Comparison of ENCODE assay signal across 20 cellular contexts in the genomic region with DNA sequence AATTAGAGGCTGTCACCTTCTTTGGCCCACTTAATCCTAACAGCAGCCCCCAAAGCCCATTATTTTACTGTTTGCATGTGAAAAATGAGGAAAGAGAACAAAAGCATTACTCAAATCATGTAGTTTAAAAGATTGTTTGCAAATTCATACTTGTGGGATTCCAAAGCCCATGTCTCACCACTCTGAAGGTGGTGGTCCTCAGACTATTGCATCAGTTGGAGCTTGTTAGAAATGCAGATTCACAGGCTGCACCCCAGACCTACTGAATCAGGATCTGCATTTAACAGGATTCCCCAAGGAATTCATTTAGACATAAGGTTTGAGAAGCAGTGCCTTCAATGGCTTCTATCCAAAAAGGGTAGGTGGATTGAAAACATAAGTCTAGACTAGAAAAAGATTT.
DNase-seq lines count a peak whose midpoint lies in the region; ATAC-seq, FAIRE-seq and TF ChIP-seq lines count a peak whose summit lies in the region.
"Had no signal": no experiment of that assay in that cellular context is flagged by ENCODE, and none has a peak within 500 bp of the region (broad histone marks: within the 10 kb centered on the region; RNA-seq: fewer than 3 reads in every experiment).

No MANE protein-coding gene starts in this region.

- peak overlapping the region; percentile 84 for H3K27ac ChIP-seq in ACC112 (ENCODE audit: low read depth, low read length)
- H3K27ac ChIP-seq in IMR-90 (ENCODE audit: insufficient read depth, low read length): peak overlapping the region; percentile 88
- peak overlapping the region; percentile 62 for H3K27ac ChIP-seq in keratinocyte (ENCODE audit: control insufficient read depth, insufficient read depth, low read length)
- H3K27ac ChIP-seq: neutrophil had no signal

- TF ChIP-seq RAD21 in IMR-90 (IDR thresholded peaks at IDR 0.05; ENCODE audit: low read length): no peak

- peaks cover 10% of the 10 kb centered on the region for H3K9me3 Mint-ChIP-seq in chondrocyte (ENCODE audit: low read depth)
- H3K9me3 Mint-ChIP-seq: activated B cell treated with CpG ODN at 0.5 μM for 24 hours had no signal

- TF ChIP-seq CTCF in IMR-90 (conservative IDR thresholded peaks at IDR 0.05; ENCODE audit: low read depth, low read length) (no peak), chondrocyte (IDR thresholded peaks at IDR 0.05) (no peak), keratinocyte (optimal IDR thresholded peaks at IDR 0.05 in 1 of 3, IDR thresholded peaks at IDR 0.05 in 1 of 3, conservative IDR thresholded peaks at IDR 0.05 in 1 of 3; ENCODE audit: extremely low read depth in 1 of 3, insufficient read depth in 2 of 3, low read length in 3 of 3) (no peak)

- H3K14ac ChIP-seq in IMR-90 (replicated peaks; ENCODE audit: low read depth, low read length): no peak overlapping the region; the same call in 1 of the 2 replicates

- no peak overlapping the region for H2AK5ac ChIP-seq in IMR-90 (ENCODE audit: low read depth, low read length)

- H3K9me3 ChIP-seq in IMR-90 (ENCODE audit: control insufficient read depth, insufficient read depth, low read length) (no peaks in the 10 kb centered on the region), keratinocyte (ENCODE audit: control insufficient read depth, low read depth, low read length) (no peaks in the 10 kb centered on the region)
- H3K9me3 ChIP-seq: neutrophil had no signal

- H3K4me1 Mint-ChIP-seq in chondrocyte (ENCODE audit: low read depth): peaks cover 52% of the 10 kb centered on the region
- H3K4me1 Mint-ChIP-seq: activated B cell treated with CpG ODN at 0.5 μM for 24 hours; stimulated activated naive CD8-positive, alpha-beta T cell treated with anti-CD3 and anti-CD28 coated beads, Interleukin-15, amount 100 ng/mL, for 72 hours; T-helper 17 cell had no signal

- H2AK9ac ChIP-seq in IMR-90 (replicated peaks; ENCODE audit: low read depth, low read length, poor library complexity): no peak overlapping the region

- peak overlapping the region; percentile 53; the same call in 1 of the 2 replicates for H3K4me2 ChIP-seq in IMR-90 (ENCODE audit: low read depth, low read length)
- no peak overlapping the region for H3K4me2 ChIP-seq in keratinocyte (ENCODE audit: control insufficient read depth, extremely low read depth, insufficient read depth, low read depth, low read length)

- H3K27me3 ChIP-seq in ACC112 (ENCODE audit: insufficient read depth, low read length) (no peaks in the 10 kb centered on the region), IMR-90 (ENCODE audit: control insufficient read depth, insufficient read depth, low read length) (no peaks in the 10 kb centered on the region), keratinocyte (ENCODE audit: control insufficient read depth, extremely low read depth, insufficient read depth, low read length) (no peaks in the 10 kb centered on the region)
- H3K27me3 ChIP-seq: neutrophil had no signal

- H3K36me3 ChIP-seq in ACC112 (ENCODE audit: insufficient read depth, low read length): no peaks in the 10 kb centered on the region
- no peaks in the 10 kb centered on the region for H3K36me3 ChIP-seq in IMR-90 (ENCODE audit: control insufficient read depth, insufficient read depth, low read length)
- H3K36me3 ChIP-seq in keratinocyte (ENCODE audit: control insufficient read depth in 2 of 2, extremely low read depth in 1 of 2, insufficient read depth in 2 of 2, low read length in 2 of 2): no peaks in the 10 kb centered on the region
- H3K36me3 ChIP-seq: neutrophil had no signal

- H3K9me1 ChIP-seq in IMR-90 (ENCODE audit: insufficient read depth, low read length) (peaks cover 6% of the 10 kb centered on the region), keratinocyte (ENCODE audit: control insufficient read depth, extremely low read depth, insufficient read depth, low read length) (no peaks in the 10 kb centered on the region)

- POLR2A ChIA-PET in IMR-90 (lab: Charles Lee; ENCODE audit: unreplicated experiment): no interaction called here

- no peak overlapping the region for H3K4me3 Mint-ChIP-seq in chondrocyte (ENCODE audit: unreplicated experiment)
- H3K4me3 Mint-ChIP-seq: activated B cell treated with CpG ODN at 0.5 μM for 24 hours; activated CD8-positive, alpha-beta T cell treated with anti-CD3 and anti-CD28 coated beads, Interleukin-2, amount 10 ng/mL, durations not matched to agents 7 days and 5 days; stimulated activated naive CD8-positive, alpha-beta T cell treated with anti-CD3 and anti-CD28 coated beads, Interleukin-15, amount 100 ng/mL, for 72 hours; T-helper 17 cell had no signal

- peak overlapping the region; percentile 22; the same call in 1 of the 2 replicates for H3K9ac ChIP-seq in IMR-90 (ENCODE audit: low read depth, low read length)
- no peak overlapping the region for H3K9ac ChIP-seq in keratinocyte (ENCODE audit: control insufficient read depth, extremely low read depth, insufficient read depth, low read length)

- dilution Hi-C loops in IMR-90 (cut with HindIII; ENCODE audit: low sequenced_read_pairs, unreplicated experiment): no loop called here
- dilution Hi-C loops in keratinocyte (cut with MboI; ENCODE audit: extremely low pct_ligation_motif_present, low sequenced_read_pairs): no loop called here

- no peak for FAIRE-seq in keratinocyte (lab: Jason Lieb, UNC)

- H2BK20ac ChIP-seq in IMR-90 (ENCODE audit: low read depth, low read length): peak overlapping the region; percentile 83; the same call in 1 of the 2 replicates

- ATAC-seq in IMR-90 (ENCODE audit: low read depth) (no peak; the same call in 1 of the 2 replicates), GM18861 (IDR thresholded peaks at IDR 0.05; ENCODE audit: unreplicated experiment) (no peak), GM18517 (IDR thresholded peaks at IDR 0.05; ENCODE audit: unreplicated experiment) (no peak)
- ATAC-seq: activated CD8-positive, alpha-beta T cell treated with anti-CD3 and anti-CD28 coated beads, Interleukin-2, amount 10 ng/mL, durations not matched to agents 7 days and 5 days; activated naive CD4-positive, alpha-beta T cell treated with anti-CD3 and anti-CD28 coated beads, Interleukin-2, amount 50 U/mL, for 72 hours; stimulated activated naive CD8-positive, alpha-beta T cell treated with anti-CD3 and anti-CD28 coated beads, Interleukin-15, amount 100 ng/mL, for 72 hours; T-helper 17 cell had no signal

- H2BK5ac ChIP-seq in IMR-90 (ENCODE audit: low read depth, low read length, poor library complexity, severe bottlenecking): peak overlapping the region; percentile 100

- no peaks in the 10 kb centered on the region for H3K79me1 ChIP-seq in IMR-90 (ENCODE audit: low read depth in 1 of 2, low read length in 2 of 2)

- no TSS peak for BruUV-seq in IMR-90 (replicated peaks; lab: Mats Ljungman, UMichigan)

- peak overlapping the region; percentile 40 for H2AFZ ChIP-seq in ACC112 (ENCODE audit: low read length, unreplicated experiment)
- H2AFZ ChIP-seq in IMR-90 (replicated peaks; ENCODE audit: low read length, poor library complexity): no peak overlapping the region
- H2AFZ ChIP-seq in keratinocyte (ENCODE audit: control insufficient read depth, low read length): no peak overlapping the region

- H3K4me1 ChIP-seq in ACC112 (ENCODE audit: control insufficient read depth, insufficient read depth, low read length, unreplicated experiment): peaks cover 36% of the 10 kb centered on the region
- peaks cover 11% of the 10 kb centered on the region for H3K4me1 ChIP-seq in IMR-90 (ENCODE audit: control insufficient read depth, insufficient read depth, low read length)
- H3K4me1 ChIP-seq in keratinocyte (ENCODE audit: control insufficient read depth, extremely low read depth, insufficient read depth, low read length): peaks cover 25% of the 10 kb centered on the region

- in situ Hi-C loops in IMR-90 (cut with MboI; ENCODE audit: low sequenced_read_pairs): no loop called here

- H3K56ac ChIP-seq in IMR-90 (ENCODE audit: extremely low read depth, insufficient read depth, low read length): peak overlapping the region; percentile 85; the same call in 1 of the 2 replicates

- peak overlapping the region; percentile 72 for H3K4ac ChIP-seq in IMR-90 (ENCODE audit: low read depth, low read length)

- no peaks in the 10 kb centered on the region for H3K79me2 ChIP-seq in ACC112 (ENCODE audit: control insufficient read depth, insufficient read depth, low read length, unreplicated experiment)
- no peaks in the 10 kb centered on the region for H3K79me2 ChIP-seq in keratinocyte (ENCODE audit: control insufficient read depth, insufficient read depth, low read length)

- H4K5ac ChIP-seq in IMR-90 (ENCODE audit: low read depth, low read length): peak overlapping the region; percentile 36; the same call in 1 of the 2 replicates

- no peaks in the 10 kb centered on the region for H3K27me3 Mint-ChIP-seq in chondrocyte (ENCODE audit: low read depth)
- H3K27me3 Mint-ChIP-seq: activated B cell treated with CpG ODN at 0.5 μM for 24 hours; stimulated activated naive CD8-positive, alpha-beta T cell treated with anti-CD3 and anti-CD28 coated beads, Interleukin-15, amount 100 ng/mL, for 72 hours; T-helper 17 cell had no signal

- H4K20me1 ChIP-seq in IMR-90 (ENCODE audit: insufficient read depth, low read length) (no peaks in the 10 kb centered on the region), keratinocyte (ENCODE audit: control insufficient read depth, extremely low read depth, insufficient read depth, low read length) (no peaks in the 10 kb centered on the region)

- CTCF ChIA-PET in IMR-90 (lab: Yijun Ruan, JAX): interaction anchor here (0.8 kb wide), 1 partner anchor 420 kb away, joined by 3 read pairs; no protein-coding TSS in a partner anchor

- H2BK120ac ChIP-seq in IMR-90 (ENCODE audit: low read depth, low read length): peak overlapping the region; percentile 100

- H3K27ac Mint-ChIP-seq in chondrocyte (ENCODE audit: unreplicated experiment): peak overlapping the region; percentile 97
- H3K27ac Mint-ChIP-seq: activated B cell treated with CpG ODN at 0.5 μM for 24 hours; activated CD8-positive, alpha-beta T cell treated with anti-CD3 and anti-CD28 coated beads, Interleukin-2, amount 10 ng/mL, durations not matched to agents 7 days and 5 days; activated naive CD4-positive, alpha-beta T cell treated with anti-CD3 and anti-CD28 coated beads, Interleukin-2, amount 50 U/mL, for 72 hours; stimulated activated naive CD8-positive, alpha-beta T cell treated with anti-CD3 and anti-CD28 coated beads, Interleukin-15, amount 100 ng/mL, for 72 hours; T-helper 17 cell had no signal

- H3K4me3 ChIP-seq in ACC112 (ENCODE audit: low read depth, low read length): no peak overlapping the region
- no peak overlapping the region for H3K4me3 ChIP-seq in IMR-90 (ENCODE audit: insufficient read depth, low read depth, low read length)
- no peak overlapping the region for H3K4me3 ChIP-seq in keratinocyte (ENCODE audit: control insufficient read depth in 2 of 3, extremely low read depth in 1 of 3, insufficient read depth in 2 of 3, low read depth in 1 of 3, low read length in 3 of 3)

- H4K8ac ChIP-seq in IMR-90 (ENCODE audit: low read depth in 2 of 2, low read length in 2 of 2): peak overlapping the region; percentile 79 to 90

- intact Hi-C loops in IMR-90 (cut with micrococcal nuclease): loop anchor here (1.0 to 10.0 kb wide), 5 partner anchors 71 to 420 kb away; partner anchors contain the start of gene PDE1C
- intact Hi-C loops in posterior vena cava (cut with DNase I): loop anchor here in 1 of 2 donors (5.0 kb wide), 2 partner anchors 72 to 282 kb away; no protein-coding TSS in a partner anchor

- peak; percentile 65 for DNase-seq in IMR-90
- DNase-seq in chondrocyte (ENCODE audit: low spot score): no peak
- DNase-seq in keratinocyte (ENCODE audit: low read depth, low spot score): no peak
- no peak for DNase-seq in stimulated activated CD4-positive, alpha-beta T cell treated with anti-CD3 and anti-CD28 coated beads, Interleukin-2, amount 100 ng/mL, for 48 hours
- no peak for DNase-seq in posterior vena cava (ENCODE audit: low spot score)
- DNase-seq: activated B cell treated with CpG ODN at 0.5 μM for 24 hours; activated CD8-positive, alpha-beta T cell treated with anti-CD3 and anti-CD28 coated beads, Interleukin-2, amount 10 ng/mL, durations not matched to agents 7 days and 5 days; activated T-cell treated with anti-CD3 and anti-CD28 coated beads, Interleukin-2, amount 50 U/mL, for 48 hours; effector CD4-positive, alpha-beta T cell; MV-4-11; NCI-H2081; retina; stimulated activated CD4-positive, alpha-beta T cell treated with anti-CD3 and anti-CD28 coated beads, Interleukin-1b, Interleukin-23, amount 100 ng/mL, for 48 hours; stimulated activated naive CD8-positive, alpha-beta T cell treated with anti-CD3 and anti-CD28 coated beads, Interleukin-15, amount 100 ng/mL, for 72 hours; T-helper 17 cell had no signal

- H2BK15ac ChIP-seq in IMR-90 (ENCODE audit: low read depth, low read length): peak overlapping the region; percentile 35; the same call in 1 of the 3 replicates

- H3K36me3 Mint-ChIP-seq in chondrocyte (ENCODE audit: low read depth): no peaks in the 10 kb centered on the region
- H3K36me3 Mint-ChIP-seq: activated naive CD4-positive, alpha-beta T cell treated with anti-CD3 and anti-CD28 coated beads, Interleukin-2, amount 50 U/mL, for 72 hours had no signal

- H4K91ac ChIP-seq in IMR-90 (ENCODE audit: insufficient read depth, low read depth, low read length): peak overlapping the region; percentile 91

- peak overlapping the region; percentile 93; the same call in 1 of the 2 replicates for H3K18ac ChIP-seq in IMR-90 (ENCODE audit: low read depth, low read length)

- no peak for TF ChIP-seq POLR2A in IMR-90 (IDR thresholded peaks at IDR 0.05; ENCODE audit: low read depth, low read length)

- H3K23ac ChIP-seq in IMR-90 (ENCODE audit: low read depth, low read length): peak overlapping the region; percentile 77; the same call in 1 of the 2 replicates
